17 cellular contexts compared by ENCODE assay signal in genomic region chr19:7176792-7177191, GRCh38.
"Had no signal": no experiment of that assay in that cellular context is flagged by ENCODE, and none has a peak within 500 bp of the region (broad histone marks: within the 10 kb centered on the region; RNA-seq: fewer than 3 reads in every experiment).

No MANE protein-coding gene starts in this region.

- H3K36me3 ChIP-seq: upper lobe of left lung had no signal

- H3K4me3 ChIP-seq: coronary artery, heart right ventricle, right atrium auricular region, smooth muscle cell, tibial artery, upper lobe of left lung, vagina had no signal

- H3K27ac ChIP-seq: coronary artery, heart right ventricle, right atrium auricular region, tibial artery, upper lobe of left lung, vagina had no signal

- H3K9me3 ChIP-seq: heart right ventricle, right atrium auricular region, tibial artery, upper lobe of left lung, vagina had no signal

- ATAC-seq: heart right ventricle; naive thymus-derived CD4-positive, alpha-beta T cell; stimulated activated effector memory CD8-positive, alpha-beta T cell treated with anti-CD3 and anti-CD28 coated beads, Interleukin-12 subunit alpha, Interleukin-12 subunit beta, amount 100 ng/mL, for 72 hours had no signal

- H3K4me2 ChIP-seq: smooth muscle cell had no signal

- H3K27me3 ChIP-seq: heart right ventricle, right atrium auricular region, tibial artery, upper lobe of left lung, vagina had no signal

- DNase-seq: effector CD8-positive, alpha-beta T cell; heart right ventricle; hypothalamus; kidney glomerular epithelial cell; mesendoderm; naive thymus-derived CD4-positive, alpha-beta T cell; nephron progenitor cell; stimulated activated CD4-positive, alpha-beta T cell treated with anti-CD3 and anti-CD28 coated beads, Interleukin-4, amount 100 ng/mL, for 1 hour; stimulated activated CD8-positive, alpha-beta memory T cell treated with anti-CD3 and anti-CD28 coated beads, Interleukin-4, amount 100 ng/mL, for 48 hours; tibial artery; upper lobe of left lung had no signal

- H3K9me3 Mint-ChIP-seq: stimulated activated effector memory CD8-positive, alpha-beta T cell treated with anti-CD3 and anti-CD28 coated beads, Interleukin-12 subunit alpha, Interleukin-12 subunit beta, amount 100 ng/mL, for 72 hours; stimulated activated naive CD8-positive, alpha-beta T cell treated with anti-CD3 and anti-CD28 coated beads, Interleukin-15, Interleukin-2, amounts not matched to agents 100 ng/mL and 50 ng/mL, for 24 hours had no signal

- H3K36me3 Mint-ChIP-seq: naive thymus-derived CD4-positive, alpha-beta T cell; stimulated activated effector memory CD8-positive, alpha-beta T cell treated with anti-CD3 and anti-CD28 coated beads, Interleukin-12 subunit alpha, Interleukin-12 subunit beta, amount 100 ng/mL, for 72 hours had no signal

- H3K4me3 Mint-ChIP-seq: naive thymus-derived CD4-positive, alpha-beta T cell; nephron progenitor cell; stimulated activated effector memory CD8-positive, alpha-beta T cell treated with anti-CD3 and anti-CD28 coated beads, Interleukin-12 subunit alpha, Interleukin-12 subunit beta, amount 100 ng/mL, for 72 hours; stimulated activated naive CD8-positive, alpha-beta T cell treated with anti-CD3 and anti-CD28 coated beads, Interleukin-15, Interleukin-2, amounts not matched to agents 100 ng/mL and 50 ng/mL, for 24 hours had no signal

- H3K27me3 Mint-ChIP-seq: naive thymus-derived CD4-positive, alpha-beta T cell had no signal

- H3K27ac Mint-ChIP-seq: nephron progenitor cell; stimulated activated effector memory CD8-positive, alpha-beta T cell treated with anti-CD3 and anti-CD28 coated beads, Interleukin-12 subunit alpha, Interleukin-12 subunit beta, amount 100 ng/mL, for 72 hours; stimulated activated naive CD8-positive, alpha-beta T cell treated with anti-CD3 and anti-CD28 coated beads, Interleukin-15, Interleukin-2, amounts not matched to agents 100 ng/mL and 50 ng/mL, for 24 hours had no signal
